ENCODE assay signal across 8 cellular contexts in genomic region chr1:35539824-35540261, GRCh38. TPM values are rescaled to one million over a fixed set of nuclear protein-coding genes. Genes with fewer than 3 reads are reported as not detected.
DNase-seq lines count a peak whose midpoint lies in the region; ATAC-seq lines count a peak whose summit lies in the region.

No MANE protein-coding gene starts in this region.

- POLR2A ChIA-PET in CD8-positive, alpha-beta memory T cell (lab: Charles Lee) = interaction anchor here (1.1 to 2.9 kb wide), 4 partner anchors 17 to 89 kb away, joined by 4 to 15 read pairs (median 4); partner anchors contain the start of genes KIAA0319L and NCDN
- POLR2A ChIA-PET in naive thymus-derived CD4-positive, alpha-beta T cell (lab: Charles Lee) = interaction anchor here (0.6 to 4.8 kb wide), 6 partner anchors 9 to 231 kb away, joined by 3 to 22 read pairs (median 5); partner anchors contain the start of genes KIAA0319L and NCDN

- no peak overlapping the region for H3K27ac ChIP-seq in CD8-positive, alpha-beta memory T cell (ENCODE audit: low read depth, low read length)
- H3K27ac ChIP-seq in naive thymus-derived CD4-positive, alpha-beta T cell (ENCODE audit: low read depth, low read length) = peak overlapping the region; percentile 65

- H3K27ac Mint-ChIP-seq in CD8-positive, alpha-beta memory T cell = peak overlapping the region; percentile 68 to 98 (median 93)
- H3K27ac Mint-ChIP-seq in naive thymus-derived CD4-positive, alpha-beta T cell = peak overlapping the region; percentile 89 to 100 (median 93)

- peak; percentile 24 for ATAC-seq in naive thymus-derived CD4-positive, alpha-beta T cell
- ATAC-seq in GM21515 (IDR thresholded peaks at IDR 0.05; ENCODE audit: unreplicated experiment) (no peak), HG03520 (IDR thresholded peaks at IDR 0.05; ENCODE audit: unreplicated experiment) (no peak), HG03045 (IDR thresholded peaks at IDR 0.05; ENCODE audit: unreplicated experiment) (no peak)

- no peak for DNase-seq in CD8-positive, alpha-beta memory T cell
- DNase-seq in HS-27A (ENCODE audit: low read depth) (peak; percentile 51), astrocyte of the hippocampus (ENCODE audit: low read depth, low spot score) (peak; percentile 50)
- no peak for DNase-seq in naive thymus-derived CD4-positive, alpha-beta T cell
- no peak for DNase-seq in stimulated activated CD4-positive, alpha-beta T cell treated with anti-CD3 and anti-CD28 coated beads, Interleukin-2, amount 100 ng/mL, for 24 hours

- no peaks in the 10 kb centered on the region for H3K9me3 Mint-ChIP-seq in CD8-positive, alpha-beta memory T cell
- no peaks in the 10 kb centered on the region for H3K9me3 Mint-ChIP-seq in naive thymus-derived CD4-positive, alpha-beta T cell

- H3K36me3 ChIP-seq in CD8-positive, alpha-beta memory T cell (ENCODE audit: insufficient read depth, low read length) = no peaks in the 10 kb centered on the region
- H3K36me3 ChIP-seq in naive thymus-derived CD4-positive, alpha-beta T cell (ENCODE audit: control insufficient read depth in 2 of 3, insufficient read depth in 3 of 3, low read length in 3 of 3) = no peaks in the 10 kb centered on the region

- peaks cover 0 to 33% (median 2%) of the 10 kb centered on the region in 3 donors for H3K36me3 Mint-ChIP-seq in CD8-positive, alpha-beta memory T cell
- peaks cover 0 to 48% (median 4%) of the 10 kb centered on the region in 5 donors for H3K36me3 Mint-ChIP-seq in naive thymus-derived CD4-positive, alpha-beta T cell

- peaks cover 59% of the 10 kb centered on the region for H3K4me1 ChIP-seq in CD8-positive, alpha-beta memory T cell (ENCODE audit: insufficient read depth, low read length)
- peaks cover 40 to 53% of the 10 kb centered on the region in 2 donors for H3K4me1 ChIP-seq in naive thymus-derived CD4-positive, alpha-beta T cell (ENCODE audit: control insufficient read depth in 2 of 2, insufficient read depth in 2 of 2, low read length in 2 of 2)

- H3K27me3 ChIP-seq in CD8-positive, alpha-beta memory T cell (ENCODE audit: insufficient read depth, low read length, poor library complexity, severe bottlenecking) = no peaks in the 10 kb centered on the region
- H3K27me3 ChIP-seq in naive thymus-derived CD4-positive, alpha-beta T cell (ENCODE audit: control insufficient read depth in 2 of 2, insufficient read depth in 2 of 2, low read length in 2 of 2) = no peaks in the 10 kb centered on the region

- no peaks in the 10 kb centered on the region for H3K27me3 Mint-ChIP-seq in CD8-positive, alpha-beta memory T cell
- H3K27me3 Mint-ChIP-seq in naive thymus-derived CD4-positive, alpha-beta T cell = no peaks in the 10 kb centered on the region

- intact Hi-C loops in naive thymus-derived CD4-positive, alpha-beta T cell (cut with micrococcal nuclease) = loop anchor here (1.0 kb wide), 3 partner anchors 17 to 34 kb away; partner anchors contain the start of genes KIAA0319L (in 2 of the 2) and NCDN (in 2 of the 2)

- peak overlapping the region in 6 of 7 donors; percentile 68 to 85 (median 78) for H3K4me3 Mint-ChIP-seq in CD8-positive, alpha-beta memory T cell
- H3K4me3 Mint-ChIP-seq in naive thymus-derived CD4-positive, alpha-beta T cell = peak overlapping the region; percentile 27 to 93 (median 80)

- H3K9me3 ChIP-seq in CD8-positive, alpha-beta memory T cell (ENCODE audit: low read length) = no peaks in the 10 kb centered on the region
- H3K9me3 ChIP-seq in naive thymus-derived CD4-positive, alpha-beta T cell (ENCODE audit: control insufficient read depth in 2 of 3, low read length in 3 of 3) = no peaks in the 10 kb centered on the region

- H3K4me3 ChIP-seq in CD8-positive, alpha-beta memory T cell (ENCODE audit: low read length) = no peak overlapping the region
- peak overlapping the region; percentile 29 for H3K4me3 ChIP-seq in naive thymus-derived CD4-positive, alpha-beta T cell (ENCODE audit: low read length)

- CTCF ChIA-PET in CD8-positive, alpha-beta memory T cell (lab: Charles Lee) = interaction anchor here (0.9 to 4.6 kb wide), 4 partner anchors 17 to 89 kb away, joined by 5 to 46 read pairs (median 8); partner anchors contain the start of genes KIAA0319L and NCDN
- CTCF ChIA-PET in naive thymus-derived CD4-positive, alpha-beta T cell (lab: Charles Lee) = interaction anchor here (1.0 to 8.2 kb wide), 4 partner anchors 10 to 89 kb away, joined by 3 to 50 read pairs (median 4); no protein-coding TSS in a partner anchor

- peaks cover 72 to 95% (median 87%) of the 10 kb centered on the region in 3 donors for H3K4me1 Mint-ChIP-seq in CD8-positive, alpha-beta memory T cell
- H3K4me1 Mint-ChIP-seq in naive thymus-derived CD4-positive, alpha-beta T cell = peaks cover 54 to 98% (median 90%) of the 10 kb centered on the region in 7 donors

RNA-seq across cellular contexts. Expression of gene KIAA0319L, which starts 17.4 kb away (rescaled TPM):
- total RNA-seq in CD8-positive, alpha-beta memory T cell = 10 to 100 TPM; 28.5 to 30.4 TPM
- 29.3 TPM for polyA plus RNA-seq in CD8-positive, alpha-beta memory T cell
- 10 to 100 TPM; 62.0 to 79.7 (median 65.6) TPM for total RNA-seq in naive thymus-derived CD4-positive, alpha-beta T cell
- polyA plus RNA-seq in naive thymus-derived CD4-positive, alpha-beta T cell = 10 to 100 TPM; 22.2 to 36.6 TPM

RNA-seq across cellular contexts. Expression of gene NCDN, which starts 17.8 kb away (rescaled TPM):
- 10 to 100 TPM; 49.0 to 50.4 TPM for total RNA-seq in CD8-positive, alpha-beta memory T cell
- 15.7 TPM for polyA plus RNA-seq in CD8-positive, alpha-beta memory T cell
- total RNA-seq in naive thymus-derived CD4-positive, alpha-beta T cell = 10 to 100 TPM; 19.4 to 38.6 (median 26.4) TPM
- polyA plus RNA-seq in naive thymus-derived CD4-positive, alpha-beta T cell = 10 to 100 TPM; 17.1 to 23.9 TPM

RNA-seq across cellular contexts. Expression of gene TFAP2E, which starts 33.3 kb away (rescaled TPM):
- 1 to 10 TPM in 1 of 2 experiments, under 1 TPM in 1; 0.69 to 1.0 TPM for total RNA-seq in CD8-positive, alpha-beta memory T cell
- polyA plus RNA-seq in CD8-positive, alpha-beta memory T cell = 0.41 TPM
- total RNA-seq in naive thymus-derived CD4-positive, alpha-beta T cell = 1 to 10 TPM in 4 of 5 experiments, under 1 TPM in 1; 0.77 to 4.2 (median 2.8) TPM
- polyA plus RNA-seq in naive thymus-derived CD4-positive, alpha-beta T cell = under 1 TPM; 0.13 to 0.51 TPM

Comparison
In these comparisons a context has a peak if more than half of its experiments do, and no peak if none do; other contexts are left out.
1. DNase-seq: peak in HS-27A (single experiment) and astrocyte of the hippocampus (single experiment); none in CD8-positive, alpha-beta memory T cell (0 of 5), naive thymus-derived CD4-positive, alpha-beta T cell (0 of 9) and stimulated activated CD4-positive, alpha-beta T cell treated with anti-CD3 and anti-CD28 coated beads, Interleukin-2, amount 100 ng/mL, for 24 hours (0 of 2).